Comparison of ENCODE assay signal across 22 cellular contexts in the genomic region with DNA sequence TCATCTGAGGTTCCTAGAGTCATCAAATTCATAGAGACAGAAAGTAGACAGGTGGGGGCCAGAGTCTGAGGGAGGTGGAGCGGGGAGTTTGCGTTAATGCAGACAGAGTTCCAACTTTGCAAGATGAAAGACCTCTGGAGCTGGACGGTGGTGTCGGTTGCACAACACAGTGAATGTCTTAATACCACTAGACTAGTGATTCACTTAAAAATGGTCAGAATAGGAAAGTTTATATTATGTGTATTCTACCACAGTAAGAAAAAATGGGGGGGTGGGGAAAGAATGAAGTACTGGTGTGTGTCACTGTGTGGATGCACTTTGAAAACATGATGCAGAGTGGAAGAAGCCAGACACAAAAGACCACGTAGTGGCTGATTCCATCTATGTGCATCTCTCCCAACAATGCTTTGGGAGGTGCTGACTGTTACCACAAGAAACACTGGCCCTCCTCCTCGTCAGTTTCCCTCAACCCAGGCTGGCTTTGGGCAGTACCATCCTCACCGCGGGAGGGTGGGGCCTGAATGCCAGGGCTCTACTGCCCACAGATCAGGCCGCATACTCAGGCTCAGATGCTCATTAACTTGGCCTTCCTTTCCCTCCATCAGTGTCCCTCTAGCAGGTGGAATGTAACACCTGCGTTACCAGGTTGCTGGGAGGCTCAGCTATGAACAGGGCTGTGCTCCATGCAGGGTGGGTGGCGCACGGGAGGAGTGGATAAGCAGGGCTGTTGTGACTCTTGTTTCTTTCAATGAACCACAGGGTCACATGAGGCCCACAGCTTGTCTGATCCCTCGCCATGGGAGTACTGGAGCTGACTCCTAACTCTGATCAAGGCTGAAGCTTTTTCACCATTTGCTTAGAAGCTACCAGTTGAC.
DNase-seq lines count a peak whose midpoint lies in the region; TF ChIP-seq lines count a peak whose summit lies in the region.
"Had no signal": no experiment of that assay in that cellular context is flagged by ENCODE, and none has a peak within 500 bp of the region (broad histone marks: within the 10 kb centered on the region; RNA-seq: fewer than 3 reads in every experiment).

No MANE protein-coding gene starts in this region.

- H3K27ac ChIP-seq in GM23248 (no peak overlapping the region), caudate nucleus (ENCODE audit: low read depth, low read length) (peak overlapping the region; percentile 2), osteoblast (ENCODE audit: low read depth, low read length) (no peak overlapping the region), RWPE1 (no peak overlapping the region)
- H3K27ac ChIP-seq: A549, SK-N-MC had no signal

- H2AFZ ChIP-seq in GM23248 = no peak overlapping the region
- H2AFZ ChIP-seq in osteoblast (ENCODE audit: low read length) = no peak overlapping the region

- H3K4me1 ChIP-seq in GM23248 (ENCODE audit: insufficient read depth) (no peaks in the 10 kb centered on the region), osteoblast (ENCODE audit: insufficient read depth, low read length) (no peaks in the 10 kb centered on the region)
- H3K4me1 ChIP-seq: A549, HAP-1 had no signal

- no peaks in the 10 kb centered on the region for H3K79me2 ChIP-seq in GM23248 (ENCODE audit: insufficient read depth)
- H3K79me2 ChIP-seq in osteoblast (ENCODE audit: insufficient read depth, low read length) = no peaks in the 10 kb centered on the region

- POLR2A ChIA-PET in RWPE1 (lab: Yijun Ruan, JAX; ENCODE audit: low non-redundant PET) = no interaction called here

- TF ChIP-seq CTCF in fibroblast of villous mesenchyme (IDR thresholded peaks at IDR 0.05; ENCODE audit: insufficient read depth, low read depth, low read length) (no peak), osteoblast (IDR thresholded peaks at IDR 0.05; ENCODE audit: extremely low read depth, low read depth, low read length) (no peak), RWPE1 (conservative IDR thresholded peaks at IDR 0.05; ENCODE audit: low read depth) (no peak)

- H3K4me3 ChIP-seq in GM23248 (no peak overlapping the region), fibroblast of villous mesenchyme (ENCODE audit: low read depth, low read length) (no peak overlapping the region), osteoblast (ENCODE audit: insufficient read depth, low read length) (no peak overlapping the region)
- H3K4me3 ChIP-seq: A549, HAP-1, MG63, SK-N-MC had no signal

- H3K4me2 ChIP-seq in GM23248 (ENCODE audit: unreplicated experiment) (no peak overlapping the region), osteoblast (ENCODE audit: insufficient read depth, low read length) (no peak overlapping the region)
- H3K4me2 ChIP-seq: A549 had no signal

- peak; percentile 17 for DNase-seq in GM23248
- DNase-seq in caudate nucleus (lab: John Stamatoyannopoulos, UW) = no peak
- peak; percentile 7 for DNase-seq in fibroblast of villous mesenchyme (ENCODE audit: low read depth)
- peak; percentile 55 for DNase-seq in osteoblast (ENCODE audit: insufficient read length, low spot score, missing footprints)
- no peak for DNase-seq in hypothalamus (lab: John Stamatoyannopoulos, UW)
- DNase-seq in SHP77 treated with DMSO at 0.1 percent for 48 hours (lab: John Stamatoyannopoulos, UW) = no peak
- DNase-seq in effector CD8-positive, alpha-beta T cell (lab: John Stamatoyannopoulos, UW) = no peak
- DNase-seq in RWPE1 (ENCODE audit: low spot score) = no peak
- DNase-seq: DMS 273 treated with DMSO at 0.1 percent for 48 hours, DMS79 treated with DMSO at 0.1 percent for 48 hours, GF-D8, GOT3, HFFc6, KG1, MG63, NCI-H2029 treated with DMSO at 0.1 percent for 48 hours, NCI-H2227 treated with DMSO at 0.1 percent for 48 hours, NCI-H526 treated with DMSO at 0.1 percent for 48 hours, SIG-M5 had no signal

- H4K20me1 ChIP-seq in GM23248 (ENCODE audit: insufficient read depth) (no peaks in the 10 kb centered on the region), osteoblast (ENCODE audit: insufficient read depth, low read length) (no peaks in the 10 kb centered on the region)

- H3K27me3 ChIP-seq in GM23248 (replicated peaks; ENCODE audit: insufficient read depth) = no peaks in the 10 kb centered on the region
- no peaks in the 10 kb centered on the region for H3K27me3 ChIP-seq in osteoblast (ENCODE audit: insufficient read depth, low read length)
- H3K27me3 ChIP-seq: MG63 had no signal

- CTCF ChIA-PET in RWPE1 (lab: Yijun Ruan, JAX) = interaction anchor here (0.6 kb wide), 1 partner anchor 697 kb away, joined by 3 read pairs; no protein-coding TSS in a partner anchor

- H3K36me3 ChIP-seq in GM23248 (ENCODE audit: low read depth) (no peaks in the 10 kb centered on the region), osteoblast (ENCODE audit: insufficient read depth, low read length) (no peaks in the 10 kb centered on the region)
- H3K36me3 ChIP-seq: HAP-1, MG63 had no signal

- no peaks in the 10 kb centered on the region for H3F3A ChIP-seq in GM23248 (ENCODE audit: insufficient read depth)

- 47 to 48% methylated on average over 13 of the region's 13 CpGs for WGBS in GM23248 (ENCODE audit: low coverage in 1 of 2, low lambda C conversion rate in 2 of 2, missing lambda C conversion rate in 2 of 2), 2 experiments

- H3K9ac ChIP-seq in GM23248 = no peak overlapping the region

- H3K9me2 ChIP-seq in GM23248 (ENCODE audit: insufficient read depth) = no peaks in the 10 kb centered on the region

- H3K9me3 ChIP-seq in GM23248 (ENCODE audit: low read depth) (no peaks in the 10 kb centered on the region), osteoblast (ENCODE audit: low read depth, low read length) (no peaks in the 10 kb centered on the region)
- H3K9me3 ChIP-seq: HAP-1, MG63 had no signal

- in situ Hi-C loops in GM23248 (cut with MboI) = no loop called here

Comparison
In these comparisons a context has a peak if more than half of its experiments do, and no peak if none do; other contexts are left out.
1. DNase-seq: peak in GM23248 (single experiment), fibroblast of villous mesenchyme (single experiment) and osteoblast (single experiment); none in caudate nucleus (0 of 61), hypothalamus (0 of 51), SHP77 treated with DMSO at 0.1 percent for 48 hours (single experiment), effector CD8-positive, alpha-beta T cell (single experiment) and RWPE1 (single experiment).